8 cellular contexts compared by ENCODE assay signal in the genomic region with DNA sequence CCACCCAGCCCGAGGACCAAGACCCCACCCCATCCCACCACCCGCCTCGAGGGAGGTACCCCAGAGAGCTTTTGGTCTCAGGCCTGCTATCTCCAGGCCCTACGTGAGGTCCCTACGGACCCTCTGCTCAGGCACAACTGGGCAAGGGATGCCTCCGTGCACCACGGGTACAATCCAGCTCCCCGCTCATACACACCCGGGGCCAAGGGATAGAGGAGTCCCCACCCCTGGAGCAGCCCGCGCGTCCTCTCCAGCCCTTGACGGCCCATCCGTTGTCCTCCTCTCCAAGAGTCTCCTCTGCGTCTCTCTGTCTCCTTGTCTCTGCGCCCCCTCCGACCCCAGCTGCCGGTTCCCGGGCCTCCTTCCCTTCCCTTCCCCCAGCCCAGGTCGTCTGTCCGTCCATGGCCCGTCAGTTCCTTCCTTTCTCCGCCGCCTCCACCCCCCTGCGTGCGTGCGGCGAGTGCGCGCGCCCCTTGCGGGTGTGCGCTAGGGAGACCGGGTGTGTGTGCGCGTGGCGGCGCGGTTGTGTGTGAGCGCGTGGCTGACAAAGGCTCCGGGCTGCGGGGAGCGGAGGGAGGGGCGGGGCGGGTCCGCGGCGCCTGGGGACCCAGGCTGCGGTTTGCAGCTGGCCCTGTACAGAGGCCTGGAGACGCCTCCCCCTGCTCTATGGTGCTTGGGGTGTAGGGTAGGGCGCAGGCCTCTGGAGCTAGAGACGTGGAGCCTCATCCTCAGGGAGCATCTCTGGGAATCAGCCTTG.
A peak's percentile ranks its signal among the peaks of the same experiment; 100 is the strongest.
DNase-seq lines count a peak whose midpoint lies in the region; ATAC-seq lines count a peak whose summit lies in the region.

No MANE protein-coding gene starts in this region.

- no peak overlapping the region for H3K27ac Mint-ChIP-seq in activated naive CD4-positive, alpha-beta T cell treated with anti-CD3 and anti-CD28 coated beads, Interleukin-2, amount 50 U/mL, for 24 hours

- no peak overlapping the region for H3K27ac ChIP-seq in HUES48 (ENCODE audit: low read depth, low read length)
- peak overlapping the region in 17 of 21 experiments; percentile 3 to 70 (median 37) for H3K27ac ChIP-seq in skin epidermis

- H3K4me3 ChIP-seq in HUES48 (ENCODE audit: low read depth, low read length) = peak overlapping the region; percentile 65
- H3K4me3 ChIP-seq in skin epidermis = peak overlapping the region; percentile 29 to 42 (median 38)

- no peak for ATAC-seq in GM19452 (IDR thresholded peaks at IDR 0.05; ENCODE audit: unreplicated experiment)

- peaks cover 27% of the 10 kb centered on the region for H3K27me3 Mint-ChIP-seq in activated naive CD4-positive, alpha-beta T cell treated with anti-CD3 and anti-CD28 coated beads, Interleukin-2, amount 50 U/mL, for 24 hours

- H3K4me3 Mint-ChIP-seq in activated naive CD4-positive, alpha-beta T cell treated with anti-CD3 and anti-CD28 coated beads, Interleukin-2, amount 50 U/mL, for 24 hours = peak overlapping the region; percentile 86

- peak; percentile 77 for DNase-seq in Ammon's horn (ENCODE audit: low spot score)
- DNase-seq in iPS-NIHi11 (ENCODE audit: low spot score) = peak; percentile 59
- no peak for DNase-seq in effector CD4-positive, alpha-beta T cell
- DNase-seq in kidney glomerular epithelial cell (lab: John Stamatoyannopoulos, UW) = no peak

- no peaks in the 10 kb centered on the region for H3K9me3 ChIP-seq in HUES48 (ENCODE audit: control insufficient read depth, insufficient read depth, low read length)

- no peaks in the 10 kb centered on the region for H3K36me3 Mint-ChIP-seq in activated naive CD4-positive, alpha-beta T cell treated with anti-CD3 and anti-CD28 coated beads, Interleukin-2, amount 50 U/mL, for 24 hours

- peaks cover 50% of the 10 kb centered on the region for H3K27me3 ChIP-seq in HUES48 (ENCODE audit: control insufficient read depth, insufficient read depth, low read length)

- H3K4me1 ChIP-seq in HUES48 (ENCODE audit: control insufficient read depth, insufficient read depth, low read length) = no peaks in the 10 kb centered on the region; the same call in 1 of the 2 replicates

- H3K4me1 Mint-ChIP-seq in activated naive CD4-positive, alpha-beta T cell treated with anti-CD3 and anti-CD28 coated beads, Interleukin-2, amount 50 U/mL, for 24 hours = peaks cover 21% of the 10 kb centered on the region

- no peaks in the 10 kb centered on the region for H3K36me3 ChIP-seq in HUES48 (ENCODE audit: control insufficient read depth, insufficient read depth, low read length)

- no peak overlapping the region for H3K9ac ChIP-seq in HUES48 (ENCODE audit: low read depth, low read length)

- no peaks in the 10 kb centered on the region for H3K9me3 Mint-ChIP-seq in activated naive CD4-positive, alpha-beta T cell treated with anti-CD3 and anti-CD28 coated beads, Interleukin-2, amount 50 U/mL, for 24 hours

Comparison
In these comparisons a context has a peak if more than half of its experiments do, and no peak if none do; other contexts are left out.
1. DNase-seq: peak in Ammon's horn (single experiment) and iPS-NIHi11 (single experiment); none in effector CD4-positive, alpha-beta T cell (single experiment) and kidney glomerular epithelial cell (single experiment).